Comparison of ENCODE assay signal across 29 cellular contexts in genomic region chr20:17229256-17229655, GRCh38. TPM values are rescaled to one million over a fixed set of nuclear protein-coding genes. Genes with fewer than 3 reads are reported as not detected.
DNase-seq lines count a peak whose midpoint lies in the region; ATAC-seq and TF ChIP-seq lines count a peak whose summit lies in the region.
"Had no signal": no experiment of that assay in that cellular context is flagged by ENCODE, and none has a peak within 500 bp of the region (broad histone marks: within the 10 kb centered on the region; RNA-seq: fewer than 3 reads in every experiment).

No MANE protein-coding gene starts in this region.

- peak overlapping the region; percentile 89 for H3K4me3 Mint-ChIP-seq in neural progenitor cell
- H3K4me3 Mint-ChIP-seq: activated B cell treated with CpG ODN at 0.5 μM for 24 hours; activated naive CD4-positive, alpha-beta T cell treated with anti-CD3 and anti-CD28 coated beads, Interleukin-2, amount 50 U/mL, for 24 hours; mesothelial cell of epicardium; naive B cell; stimulated activated memory B cell treated with anti-CD40 and anti-IgM and Interleukin-4, amounts not matched to agents 10 μg/mL and 1 μg/mL and 100 μg/mL, for 72 hours had no signal

- peak; percentile 13 for DNase-seq in NCI-H1105 treated with DMSO at 0.1 percent for 48 hours (lab: John Stamatoyannopoulos, UW)
- no peak for DNase-seq in NCI-H1105 (lab: John Stamatoyannopoulos, UW)
- DNase-seq in NCI-H748 treated with DMSO at 0.1 percent for 48 hours (lab: John Stamatoyannopoulos, UW) = peak; percentile 47
- DNase-seq in hepatocyte (ENCODE audit: low spot score) = no peak
- DNase-seq in neural progenitor cell (ENCODE audit: low spot score) = peak; percentile 26
- no peak for DNase-seq in medulla oblongata (ENCODE audit: extremely low spot score)
- no peak for DNase-seq in MM.1S
- DNase-seq: activated B cell treated with CpG ODN at 0.5 μM for 24 hours; Calu3; effector memory CD4-positive, alpha-beta T cell; foreskin fibroblast; naive B cell; NCI-H1048; NCI-H2029 treated with DMSO at 0.1 percent for 48 hours; PC-9; stimulated activated CD4-positive, alpha-beta T cell treated with anti-CD3 and anti-CD28 coated beads, Interleukin-4, amount 100 ng/mL, for 4 hours had no signal

- 22% methylated on average over 1 of the region's 1 CpG for WGBS in hepatocyte (ENCODE audit: low lambda C conversion rate, missing lambda C conversion rate)

- H3F3A ChIP-seq in neural progenitor cell (ENCODE audit: low read depth) (peaks cover 17% of the 10 kb centered on the region), MM.1S (ENCODE audit: insufficient read depth, low read length) (no peaks in the 10 kb centered on the region)

- H3K79me2 ChIP-seq in hepatocyte (no peaks in the 10 kb centered on the region), neural progenitor cell (ENCODE audit: low read depth) (no peaks in the 10 kb centered on the region), MM.1S (ENCODE audit: low read length) (no peaks in the 10 kb centered on the region)

- no peaks in the 10 kb centered on the region for H3K36me3 Mint-ChIP-seq in neural progenitor cell
- H3K36me3 Mint-ChIP-seq: IgD-negative memory B cell; mesothelial cell of epicardium; stimulated activated memory B cell treated with anti-CD40 and anti-IgM and Interleukin-4, amounts not matched to agents 10 μg/mL and 1 μg/mL and 100 μg/mL, for 72 hours had no signal

- H3K9me2 ChIP-seq in hepatocyte (replicated peaks; ENCODE audit: insufficient read depth) (no peaks in the 10 kb centered on the region), MM.1S (replicated peaks; ENCODE audit: insufficient read depth, low read length) (no peaks in the 10 kb centered on the region)

- H3K4me1 Mint-ChIP-seq in neural progenitor cell = peaks cover 36% of the 10 kb centered on the region

- H3K9ac ChIP-seq in neural progenitor cell = no peak overlapping the region
- no peak overlapping the region for H3K9ac ChIP-seq in MM.1S (ENCODE audit: low read length)

- H3K4me1 ChIP-seq in hepatocyte (ENCODE audit: insufficient read depth) = peaks cover 9% of the 10 kb centered on the region
- peaks cover 33% of the 10 kb centered on the region for H3K4me1 ChIP-seq in neural progenitor cell
- no peaks in the 10 kb centered on the region for H3K4me1 ChIP-seq in MM.1S (ENCODE audit: low read length)

- H3K27ac ChIP-seq in hepatocyte (no peak overlapping the region), neural progenitor cell (no peak overlapping the region), MM.1S (ENCODE audit: low read length) (no peak overlapping the region)
- H3K27ac ChIP-seq: 22Rv1, HL-60, left lung, PC-9 had no signal

- H3K27ac Mint-ChIP-seq in neural progenitor cell = no peak overlapping the region
- H3K27ac Mint-ChIP-seq: activated B cell treated with CpG ODN at 0.5 μM for 24 hours; activated naive CD4-positive, alpha-beta T cell treated with anti-CD3 and anti-CD28 coated beads, Interleukin-2, amount 50 U/mL, for 24 hours; mesothelial cell of epicardium; stimulated activated memory B cell treated with anti-CD40 and anti-IgM and Interleukin-4, amounts not matched to agents 10 μg/mL and 1 μg/mL and 100 μg/mL, for 72 hours had no signal

- TF ChIP-seq CTCF in hepatocyte (IDR thresholded peaks at IDR 0.05; ENCODE audit: poor library complexity) = no peak
- TF ChIP-seq CTCF in neural progenitor cell (IDR thresholded peaks at IDR 0.05) = no peak
- TF ChIP-seq CTCF in MM.1S (IDR thresholded peaks at IDR 0.05; ENCODE audit: low read length) = no peak

- peak overlapping the region; percentile 94 for H3K4me2 ChIP-seq in hepatocyte
- peak overlapping the region; percentile 75 for H3K4me2 ChIP-seq in neural progenitor cell
- H3K4me2 ChIP-seq in MM.1S (ENCODE audit: low read depth, low read length) = no peak overlapping the region
- H3K4me2 ChIP-seq: PC-9 had no signal

- no peaks in the 10 kb centered on the region for H3K9me3 Mint-ChIP-seq in neural progenitor cell
- H3K9me3 Mint-ChIP-seq: activated B cell treated with CpG ODN at 0.5 μM for 24 hours, mesothelial cell of epicardium had no signal

- no peak for ATAC-seq in GM19395 (IDR thresholded peaks at IDR 0.05; ENCODE audit: unreplicated experiment)
- ATAC-seq: esophagus mucosa; Right ventricle myocardium inferior; stimulated activated memory B cell treated with anti-CD40 and anti-IgM and Interleukin-4, amounts not matched to agents 10 μg/mL and 1 μg/mL and 100 μg/mL, for 72 hours had no signal

- peaks cover 37% of the 10 kb centered on the region for H3K27me3 Mint-ChIP-seq in neural progenitor cell (ENCODE audit: insufficient read depth, low read depth)

- H3K36me3 ChIP-seq in hepatocyte (replicated peaks; ENCODE audit: insufficient read depth, low read depth) (no peaks in the 10 kb centered on the region), neural progenitor cell (no peaks in the 10 kb centered on the region), MM.1S (replicated peaks; ENCODE audit: insufficient read depth, low read length) (no peaks in the 10 kb centered on the region)
- H3K36me3 ChIP-seq: left lung had no signal

- H3K27me3 ChIP-seq in hepatocyte = peaks cover 62% of the 10 kb centered on the region
- peaks cover 59% of the 10 kb centered on the region for H3K27me3 ChIP-seq in neural progenitor cell
- H3K27me3 ChIP-seq in MM.1S (replicated peaks; ENCODE audit: insufficient read depth, low read length) = no peaks in the 10 kb centered on the region

- H2AFZ ChIP-seq in hepatocyte (no peak overlapping the region), neural progenitor cell (replicated peaks) (no peak overlapping the region), MM.1S (ENCODE audit: low read length) (no peak overlapping the region)
- H2AFZ ChIP-seq: PC-9 had no signal

- H3K9me3 ChIP-seq in hepatocyte (ENCODE audit: low read depth) = no peaks in the 10 kb centered on the region
- H3K9me3 ChIP-seq in neural progenitor cell (ENCODE audit: low read depth) = no peaks in the 10 kb centered on the region
- no peaks in the 10 kb centered on the region for H3K9me3 ChIP-seq in MM.1S (replicated peaks; ENCODE audit: insufficient read depth, low read length)
- H3K9me3 ChIP-seq: left lung had no signal

- H4K20me1 ChIP-seq in hepatocyte (ENCODE audit: insufficient read depth, poor library complexity, severe bottlenecking) (no peaks in the 10 kb centered on the region), neural progenitor cell (ENCODE audit: low read depth) (peaks cover 30% of the 10 kb centered on the region), MM.1S (ENCODE audit: insufficient read depth, low read length) (no peaks in the 10 kb centered on the region)

- no peak overlapping the region for H3K4me3 ChIP-seq in hepatocyte
- H3K4me3 ChIP-seq in neural progenitor cell = peak overlapping the region; percentile 38
- H3K4me3 ChIP-seq in MM.1S (ENCODE audit: low read length) = no peak overlapping the region
- H3K4me3 ChIP-seq: PC-9 had no signal

RNA-seq across cellular contexts. Expression of gene PCSK2, which starts 2.4 kb away (rescaled TPM):
- total RNA-seq in hepatocyte = 1.3 and 1.4 TPM in 2 replicates
- polyA plus RNA-seq in hepatocyte = 2.0 and 3.8 TPM in 2 replicates
- total RNA-seq in neural progenitor cell (ENCODE audit: low replicate concordance) = 0.07 TPM in 1 of 2 replicates, not detected in the other
- total RNA-seq: activated B cell treated with CpG ODN at 0.5 μM for 24 hours; bronchial epithelial cell; Calu3; PC-9; pulmonary artery endothelial cell; T-helper 2 cell treated with Interferon-gamma antibody and Interleukin-4, amounts not matched to agents 100 ng/mL and 5 ng/mL, for 36 hours had no signal
- polyA plus RNA-seq: IgD-negative memory B cell had no signal

Comparison
In these comparisons a context has a peak if more than half of its experiments do, and no peak if none do; other contexts are left out.
1. DNase-seq: peak in NCI-H1105 treated with DMSO at 0.1 percent for 48 hours (single experiment), NCI-H748 treated with DMSO at 0.1 percent for 48 hours (single experiment) and neural progenitor cell (single experiment); none in NCI-H1105 (single experiment), hepatocyte (single experiment), medulla oblongata (single experiment) and MM.1S (single experiment).